ENCODE assay signal across 31 cellular contexts in genomic region chr4:14465057-14465456, GRCh38.
"Had no signal": no experiment of that assay in that cellular context is flagged by ENCODE, and none has a peak within 500 bp of the region (broad histone marks: within the 10 kb centered on the region; RNA-seq: fewer than 3 reads in every experiment).

No MANE protein-coding gene starts in this region.

- H3K27me3 ChIP-seq: ascending aorta, cardiac muscle cell had no signal

- DNase-seq: activated CD4-positive, alpha-beta memory T cell treated with anti-CD3 and anti-CD28 coated beads, Interleukin-2, amount 10 ng/mL, durations not matched to agents 7 days and 5 days; activated CD4-positive, alpha-beta T cell treated with anti-CD3 and anti-CD28 coated beads for 1 hour; activated CD4-positive, alpha-beta T cell treated with anti-CD3 and anti-CD28 coated beads for 36 hours; activated CD4-positive, alpha-beta T cell treated with anti-CD3 and anti-CD28 coated beads for 48 hours; activated CD4-positive, alpha-beta T cell treated with anti-CD3 and anti-CD28 coated beads, Interleukin-2, amount 10 ng/mL, durations not matched to agents 7 days and 5 days; activated CD4-positive, alpha-beta T cell treated with anti-CD3 and anti-CD28 coated beads, Interleukin-2, amount 50 U/mL, for 48 hours; activated CD4-positive, CD25-positive, alpha-beta regulatory T cell; activated CD8-positive, alpha-beta memory T cell treated with anti-CD3 and anti-CD28 coated beads for 24 hours; activated CD8-positive, alpha-beta memory T cell treated with anti-CD3 and anti-CD28 coated beads, Interleukin-2, amount 10 ng/mL, durations not matched to agents 7 days and 5 days; activated CD8-positive, alpha-beta memory T cell treated with anti-CD3 and anti-CD28 coated beads, Interleukin-2, amount 50 U/mL, for 48 hours; activated CD8-positive, alpha-beta T cell treated with anti-CD3 and anti-CD28 coated beads, Interleukin-2, amount 10 ng/mL, durations not matched to agents 7 days and 5 days; activated effector memory CD4-positive, alpha-beta T cell treated with Interleukin-2 at 50 U/mL for 16 hours; activated gamma-delta T cell; activated naive CD4-positive, alpha-beta T cell treated with anti-CD3 and anti-CD28 coated beads, Interleukin-2, amount 10 ng/mL, durations not matched to agents 7 days and 5 days; activated naive CD4-positive, alpha-beta T cell treated with Interleukin-2 at 50 U/mL for 16 hours; activated naive CD8-positive, alpha-beta T cell treated with anti-CD3 and anti-CD28 coated beads, Interleukin-2, amount 10 ng/mL, durations not matched to agents 7 days and 5 days; activated naive CD8-positive, alpha-beta T cell treated with anti-CD3 and anti-CD28 coated beads, Interleukin-2, amount 50 U/mL, for 24 hours; activated T-cell treated with anti-CD3 and anti-CD28 coated beads, Interleukin-2, amount 50 U/mL, for 24 hours; activated T-cell treated with anti-CD3 and anti-CD28 coated beads, Interleukin-2, amount 50 U/mL, for 48 hours; amygdala; anterior cingulate cortex; central memory CD4-positive, alpha-beta T cell; SW 1271; T-helper 1 cell; T-helper 2 cell; T-helper 9 cell; WERI-Rb-1 had no signal

- ATAC-seq: activated CD4-positive, alpha-beta T cell treated with anti-CD3 and anti-CD28 coated beads for 36 hours; activated CD4-positive, CD25-positive, alpha-beta regulatory T cell treated with anti-CD3 and anti-CD28 coated beads, Interleukin-2, amount 50 U/mL, for 24 hours; activated CD8-positive, alpha-beta memory T cell treated with anti-CD3 and anti-CD28 coated beads, Interleukin-2, amount 10 ng/mL, durations not matched to agents 7 days and 5 days; activated CD8-positive, alpha-beta T cell treated with anti-CD3 and anti-CD28 coated beads, Interleukin-2, amount 10 ng/mL, durations not matched to agents 7 days and 5 days; activated naive CD8-positive, alpha-beta T cell treated with anti-CD3 and anti-CD28 coated beads, Interleukin-2, amount 50 U/mL, for 24 hours; WTC11 had no signal

- H3K4me1 ChIP-seq: ascending aorta had no signal

- H3K4me3 ChIP-seq: ascending aorta, cardiac muscle cell had no signal

- H3K27ac ChIP-seq: ascending aorta, cardiac muscle cell, WERI-Rb-1 had no signal

- H3K36me3 ChIP-seq: ascending aorta, cardiac muscle cell, WERI-Rb-1 had no signal

- H3K9me3 ChIP-seq: ascending aorta had no signal
